In genomic region chr6:157246771-157247484, GRCh38 we compare ENCODE assay signal across 25 cellular contexts.
DNase-seq lines count a peak whose midpoint lies in the region; ATAC-seq and TF ChIP-seq lines count a peak whose summit lies in the region.
"Had no signal": no experiment of that assay in that cellular context is flagged by ENCODE, and none has a peak within 500 bp of the region (broad histone marks: within the 10 kb centered on the region; RNA-seq: fewer than 3 reads in every experiment).

No MANE protein-coding gene starts in this region.

- no peaks in the 10 kb centered on the region for H4K20me1 ChIP-seq in GM23248 (ENCODE audit: insufficient read depth)
- no peaks in the 10 kb centered on the region for H4K20me1 ChIP-seq in neural progenitor cell (ENCODE audit: low read depth)

- H3K4me3 ChIP-seq in GM23248 (no peak overlapping the region), neural progenitor cell (no peak overlapping the region)
- H3K4me3 ChIP-seq: colonic mucosa had no signal

- H3K9me3 ChIP-seq in GM23248 (ENCODE audit: low read depth) (no peaks in the 10 kb centered on the region), neural progenitor cell (ENCODE audit: low read depth) (no peaks in the 10 kb centered on the region)
- H3K9me3 ChIP-seq: colonic mucosa had no signal

- 85 to 86% methylated on average over 14 of the region's 14 CpGs for WGBS in GM23248 (ENCODE audit: low coverage in 1 of 2, low lambda C conversion rate in 2 of 2, missing lambda C conversion rate in 2 of 2), 2 experiments

- H3K27ac ChIP-seq in GM23248: no peak overlapping the region
- H3K27ac ChIP-seq in neural progenitor cell: no peak overlapping the region
- no peak overlapping the region for H3K27ac ChIP-seq in substantia nigra (ENCODE audit: low read depth, low read length, poor library complexity, severe bottlenecking)
- H3K27ac ChIP-seq: colonic mucosa, epithelial cell of prostate had no signal

- H3K4me2 ChIP-seq in GM23248 (ENCODE audit: unreplicated experiment) (no peak overlapping the region), neural progenitor cell (no peak overlapping the region)

- no peak overlapping the region for H3K27ac Mint-ChIP-seq in WTC11
- peak overlapping the region; percentile 23 for H3K27ac Mint-ChIP-seq in neural progenitor cell
- no peak overlapping the region for H3K27ac Mint-ChIP-seq in activated CD4-positive, alpha-beta T cell treated with anti-CD3 and anti-CD28 coated beads for 36 hours
- H3K27ac Mint-ChIP-seq: activated naive CD8-positive, alpha-beta T cell treated with anti-CD3 and anti-CD28 coated beads for 36 hours; CD8-positive, alpha-beta memory T cell; immature natural killer cell; type B pancreatic cell had no signal

- CTCF ChIA-PET in WTC11 (lab: Charles Lee): interaction anchor here (2.6 kb wide), 1 partner anchor 11 kb away, joined by 18 read pairs; no protein-coding TSS in a partner anchor
- CTCF ChIA-PET in activated CD4-positive, alpha-beta T cell treated with anti-CD3 and anti-CD28 coated beads for 36 hours (lab: Charles Lee): no interaction called here

- H3K4me1 Mint-ChIP-seq in WTC11 (no peaks in the 10 kb centered on the region), neural progenitor cell (peaks cover 22% of the 10 kb centered on the region)
- H3K4me1 Mint-ChIP-seq in activated CD4-positive, alpha-beta T cell treated with anti-CD3 and anti-CD28 coated beads for 36 hours: no peaks in the 10 kb centered on the region
- H3K4me1 Mint-ChIP-seq: activated naive CD8-positive, alpha-beta T cell treated with anti-CD3 and anti-CD28 coated beads for 36 hours; immature natural killer cell; neural crest cell had no signal

- H3K9me2 ChIP-seq in GM23248 (ENCODE audit: insufficient read depth): no peaks in the 10 kb centered on the region

- H3K36me3 ChIP-seq in GM23248 (ENCODE audit: low read depth): no peaks in the 10 kb centered on the region
- no peaks in the 10 kb centered on the region for H3K36me3 ChIP-seq in neural progenitor cell
- H3K36me3 ChIP-seq: colonic mucosa had no signal

- POLR2A ChIA-PET in WTC11 (lab: Charles Lee): no interaction called here
- POLR2A ChIA-PET in activated CD4-positive, alpha-beta T cell treated with anti-CD3 and anti-CD28 coated beads for 36 hours (lab: Charles Lee): no interaction called here

- intact Hi-C loops in activated CD4-positive, alpha-beta T cell treated with anti-CD3 and anti-CD28 coated beads for 36 hours (cut with DNase I, micrococcal nuclease): no loop called here

- H3K9me3 Mint-ChIP-seq in WTC11 (peaks cover 13% of the 10 kb centered on the region), neural progenitor cell (peaks cover 15% of the 10 kb centered on the region)
- peaks cover 2% of the 10 kb centered on the region for H3K9me3 Mint-ChIP-seq in activated CD4-positive, alpha-beta T cell treated with anti-CD3 and anti-CD28 coated beads for 36 hours (ENCODE audit: low read depth)
- H3K9me3 Mint-ChIP-seq: type B pancreatic cell had no signal

- ATAC-seq in WTC11: peak; percentile 81
- ATAC-seq in activated CD4-positive, alpha-beta T cell treated with anti-CD3 and anti-CD28 coated beads for 36 hours: no peak
- ATAC-seq in GM21619 (IDR thresholded peaks at IDR 0.05; ENCODE audit: unreplicated experiment): no peak
- ATAC-seq: activated T-cell treated with anti-CD3 and anti-CD28 coated beads, Interleukin-2, amount 50 U/mL, for 4 hours; left colon had no signal

- H3K79me2 ChIP-seq in GM23248 (ENCODE audit: insufficient read depth) (no peaks in the 10 kb centered on the region), neural progenitor cell (ENCODE audit: low read depth) (no peaks in the 10 kb centered on the region)

- H3K36me3 Mint-ChIP-seq in WTC11 (peaks cover 5% of the 10 kb centered on the region; the same call in 1 of the 2 replicates), neural progenitor cell (no peaks in the 10 kb centered on the region)
- H3K36me3 Mint-ChIP-seq in activated CD4-positive, alpha-beta T cell treated with anti-CD3 and anti-CD28 coated beads for 36 hours (ENCODE audit: low read depth): peaks cover 2% of the 10 kb centered on the region
- H3K36me3 Mint-ChIP-seq: activated naive CD8-positive, alpha-beta T cell treated with anti-CD3 and anti-CD28 coated beads for 36 hours; immature natural killer cell; type B pancreatic cell had no signal

- no peak for TF ChIP-seq CTCF in WTC11 (IDR thresholded peaks at IDR 0.05)
- TF ChIP-seq CTCF in neural progenitor cell (IDR thresholded peaks at IDR 0.05): peak; percentile 7

- H3K4me3 Mint-ChIP-seq in WTC11: no peak overlapping the region
- peak overlapping the region; percentile 3 for H3K4me3 Mint-ChIP-seq in neural progenitor cell
- H3K4me3 Mint-ChIP-seq in activated CD4-positive, alpha-beta T cell treated with anti-CD3 and anti-CD28 coated beads for 36 hours: no peak overlapping the region
- H3K4me3 Mint-ChIP-seq: activated naive CD8-positive, alpha-beta T cell treated with anti-CD3 and anti-CD28 coated beads for 36 hours; activated T-cell treated with anti-CD3 and anti-CD28 coated beads, Interleukin-2, amount 50 U/mL, for 4 hours; immature natural killer cell; neural crest cell; type B pancreatic cell had no signal

- in situ Hi-C loops in GM23248 (cut with MboI): no loop called here

- peaks cover 14% of the 10 kb centered on the region for H3F3A ChIP-seq in GM23248 (ENCODE audit: insufficient read depth)
- H3F3A ChIP-seq in neural progenitor cell (ENCODE audit: low read depth): no peaks in the 10 kb centered on the region

- H3K4me1 ChIP-seq in GM23248 (ENCODE audit: insufficient read depth) (peaks cover 22% of the 10 kb centered on the region), neural progenitor cell (no peaks in the 10 kb centered on the region)
- H3K4me1 ChIP-seq: colonic mucosa had no signal

- H3K9ac ChIP-seq in GM23248: no peak overlapping the region
- H3K9ac ChIP-seq in neural progenitor cell: no peak overlapping the region

- DNase-seq in DMS53 (lab: John Stamatoyannopoulos, UW) (peak; percentile 78), GM23248 (no peak), WTC11 (ENCODE audit: low spot score) (no peak), neural progenitor cell (ENCODE audit: low spot score) (no peak), substantia nigra (lab: John Stamatoyannopoulos, UW) (no peak)
- DNase-seq in activated CD4-positive, alpha-beta T cell treated with anti-CD3 and anti-CD28 coated beads for 36 hours: no peak
- DNase-seq: activated gamma-delta T cell; activated naive CD8-positive, alpha-beta T cell treated with anti-CD3 and anti-CD28 coated beads for 36 hours; activated T-cell treated with anti-CD3 and anti-CD28 coated beads, Interleukin-2, amount 50 U/mL, for 4 hours; colonic mucosa; DMS 273 treated with DMSO at 0.1 percent for 48 hours; effector CD8-positive, alpha-beta T cell; hypothalamus; immature natural killer cell; left colon; NCI-H1048; NCI-H1694 treated with DMSO at 0.1 percent for 48 hours; NCI-H2227 treated with DMSO at 0.1 percent for 48 hours; stimulated activated CD4-positive, alpha-beta T cell treated with anti-CD3 and anti-CD28 coated beads, Interleukin-4, amount 100 ng/mL, for 1 hour; T-helper 9 cell had no signal

- peak overlapping the region; percentile 54; the same call in 1 of the 2 replicates for H2AFZ ChIP-seq in GM23248
- H2AFZ ChIP-seq in neural progenitor cell (replicated peaks): no peak overlapping the region

- H3K27me3 ChIP-seq in GM23248 (replicated peaks; ENCODE audit: insufficient read depth): no peaks in the 10 kb centered on the region
- no peaks in the 10 kb centered on the region for H3K27me3 ChIP-seq in neural progenitor cell
- H3K27me3 ChIP-seq: colonic mucosa had no signal

- no peaks in the 10 kb centered on the region; the same call in 1 of the 2 replicates for H3K27me3 Mint-ChIP-seq in WTC11 (ENCODE audit: low read depth)
- H3K27me3 Mint-ChIP-seq in neural progenitor cell (ENCODE audit: insufficient read depth, low read depth): peaks cover 8% of the 10 kb centered on the region
- H3K27me3 Mint-ChIP-seq in activated CD4-positive, alpha-beta T cell treated with anti-CD3 and anti-CD28 coated beads for 36 hours: peaks cover 2% of the 10 kb centered on the region
- H3K27me3 Mint-ChIP-seq: type B pancreatic cell had no signal

TF ChIP-seq in WTC11, 78 proteins besides CTCF, POLR2A, EP300 and RAD21 (continues in another document):
- TF ChIP-seq ZMAT4 (CRISPR knock-in tag; IDR thresholded peaks at IDR 0.05) (no peak), ZNF281 (CRISPR knock-in tag; IDR thresholded peaks at IDR 0.05) (no peak), ERG (CRISPR knock-in tag; IDR thresholded peaks at IDR 0.05) (no peak)
